Comparison of ENCODE assay signal across 8 cellular contexts in genomic region chr3:107208100-107208499, GRCh38.
DNase-seq lines count a peak whose midpoint lies in the region; ATAC-seq and TF ChIP-seq lines count a peak whose summit lies in the region.

No MANE protein-coding gene starts in this region.

- no peaks in the 10 kb centered on the region for H3K79me2 ChIP-seq in PC-3 (ENCODE audit: low read length)

- 0 out of 2 replicates have a peak overlapping the region, but pooled peaks have one; percentile 17 for H2AFZ ChIP-seq in PC-3 (ENCODE audit: low read length)

- POLR2A ChIA-PET in PC-3 (lab: Charles Lee; ENCODE audit: unreplicated experiment) = interaction anchor here (0.6 kb wide), 1 partner anchor 783 kb away, joined by 3 read pairs; no protein-coding TSS in a partner anchor

- peaks cover 16% of the 10 kb centered on the region for H3K4me1 Mint-ChIP-seq in progenitor cell of endocrine pancreas (ENCODE audit: low read depth)

- H3F3A ChIP-seq in PC-3 (ENCODE audit: low read length, unreplicated experiment) = no peaks in the 10 kb centered on the region

- no peaks in the 10 kb centered on the region for H4K20me1 ChIP-seq in PC-3 (ENCODE audit: low read length)

- no peaks in the 10 kb centered on the region for H3K27me3 Mint-ChIP-seq in progenitor cell of endocrine pancreas

- no TSS peak for BruUV-seq in PC-3 (replicated peaks; lab: Mats Ljungman, UMichigan)

- DNase-seq in ELR (ENCODE audit: low read depth) (peak; percentile 89), PC-3 (peak; percentile 95), fibroblast of the conjunctiva (ENCODE audit: low read depth) (peak; percentile 93), progenitor cell of endocrine pancreas (ENCODE audit: low spot score, unreplicated experiment) (no peak), activated T-cell treated with anti-CD3 and anti-CD28 coated beads for 4 hours (no peak), NOMO-1 treated with dmso at 0.1 percent for 144 hours (lab: John Stamatoyannopoulos, UW; ENCODE audit: unreplicated experiment) (no peak)

- H3K9me2 ChIP-seq in PC-3 (replicated peaks; ENCODE audit: low read length) = no peaks in the 10 kb centered on the region

- CTCF ChIA-PET in PC-3 (lab: Charles Lee) = interaction anchor here (0.5 to 1.7 kb wide), 4 partner anchors 8 to 67 kb away, joined by 3 to 12 read pairs (median 5); no protein-coding TSS in a partner anchor

- H3K27ac Mint-ChIP-seq in progenitor cell of endocrine pancreas = peak overlapping the region; percentile 49

- intact Hi-C loops in PC-3 (cut with micrococcal nuclease) = loop anchor here (1.0 to 10.0 kb wide), 5 partner anchors 9 to 314 kb away; partner anchors contain the start of gene BBX

- no peaks in the 10 kb centered on the region for H3K27me3 ChIP-seq in PC-3 (ENCODE audit: low read length)

- H3K36me3 Mint-ChIP-seq in progenitor cell of endocrine pancreas (ENCODE audit: insufficient read depth) = no peaks in the 10 kb centered on the region

- peak overlapping the region; percentile 65 for H3K27ac ChIP-seq in PC-3 (ENCODE audit: low read length)

- TF ChIP-seq CTCF in PC-3 (conservative IDR thresholded peaks at IDR 0.05; ENCODE audit: low read depth, low read length) (no peak), progenitor cell of endocrine pancreas (IDR thresholded peaks at IDR 0.05; ENCODE audit: unreplicated experiment) (no peak)

- peak overlapping the region; percentile 69 for H3K4me2 ChIP-seq in PC-3 (ENCODE audit: low read length)

- no peaks in the 10 kb centered on the region for H3K9me3 ChIP-seq in PC-3 (ENCODE audit: low read length)

- H3K4me3 Mint-ChIP-seq in progenitor cell of endocrine pancreas (ENCODE audit: low read depth) = no peak overlapping the region

- ATAC-seq in PC-3 (peak; percentile 96), HG02623 (IDR thresholded peaks at IDR 0.05; ENCODE audit: unreplicated experiment) (no peak), GM21786 (IDR thresholded peaks at IDR 0.05; ENCODE audit: unreplicated experiment) (no peak)

- peak overlapping the region; percentile 15; the same call in 1 of the 2 replicates for H3K9ac ChIP-seq in PC-3 (ENCODE audit: low read length)

- no peaks in the 10 kb centered on the region for H3K36me3 ChIP-seq in PC-3 (ENCODE audit: low read depth, low read length)

- peaks cover 25% of the 10 kb centered on the region for H3K4me1 ChIP-seq in PC-3 (ENCODE audit: insufficient read depth, low read length)

- H3K9me3 Mint-ChIP-seq in progenitor cell of endocrine pancreas (ENCODE audit: low read depth) = no peaks in the 10 kb centered on the region

- peak overlapping the region; percentile 31 for H3K4me3 ChIP-seq in PC-3 (ENCODE audit: low read length)

Comparison
In these comparisons a context has a peak if more than half of its experiments do, and no peak if none do; other contexts are left out.
1. DNase-seq: peak in ELR (single experiment), PC-3 (single experiment) and fibroblast of the conjunctiva (single experiment); none in progenitor cell of endocrine pancreas (single experiment), activated T-cell treated with anti-CD3 and anti-CD28 coated beads for 4 hours (single experiment) and NOMO-1 treated with dmso at 0.1 percent for 144 hours (single experiment).